22 cellular contexts compared by ENCODE assay signal in genomic region chr12:57943438-57944080, GRCh38. TPM values are rescaled to one million over a fixed set of nuclear protein-coding genes. Genes with fewer than 3 reads are reported as not detected.
DNase-seq lines count a peak whose midpoint lies in the region; ATAC-seq, FAIRE-seq and TF ChIP-seq lines count a peak whose summit lies in the region.
"Had no signal": no experiment of that assay in that cellular context is flagged by ENCODE, and none has a peak within 500 bp of the region (broad histone marks: within the 10 kb centered on the region; RNA-seq: fewer than 3 reads in every experiment).

No MANE protein-coding gene starts in this region.

- no peaks in the 10 kb centered on the region for H3K9me3 ChIP-seq in KOPT-K1 (ENCODE audit: insufficient read depth, low read length, poor library complexity, severe bottlenecking)
- H3K9me3 ChIP-seq: A549 had no signal

- H3K36me3 ChIP-seq in KOPT-K1 (ENCODE audit: insufficient read depth, low read length): peaks cover 42% of the 10 kb centered on the region

- no peak for ATAC-seq in natural killer cell
- ATAC-seq in natural killer cell treated with Interleukin-12 subunit alpha and Interleukin-12 subunit beta and Interleukin-15 and Interleukin-18, amount 100 ng/mL, for 72 hours: no peak
- ATAC-seq in activated B cell treated with CpG ODN at 0.5 μM for 24 hours (ENCODE audit: low read depth): no peak
- no peak for ATAC-seq in GM21576 (IDR thresholded peaks at IDR 0.05; ENCODE audit: unreplicated experiment)
- ATAC-seq: A549, GM23338 had no signal

- H3K9me3 Mint-ChIP-seq in natural killer cell: no peaks in the 10 kb centered on the region
- no peaks in the 10 kb centered on the region for H3K9me3 Mint-ChIP-seq in natural killer cell treated with Interleukin-12 subunit alpha and Interleukin-12 subunit beta and Interleukin-15 and Interleukin-18, amount 100 ng/mL, for 72 hours
- H3K9me3 Mint-ChIP-seq in activated B cell treated with CpG ODN at 0.5 μM for 24 hours: no peaks in the 10 kb centered on the region
- no peaks in the 10 kb centered on the region for H3K9me3 Mint-ChIP-seq in type B pancreatic cell
- no peaks in the 10 kb centered on the region for H3K9me3 Mint-ChIP-seq in MCF 10A (ENCODE audit: unreplicated experiment)
- H3K9me3 Mint-ChIP-seq: GM23338 had no signal

- H3K27me3 Mint-ChIP-seq in natural killer cell (ENCODE audit: low read depth in 2 of 2) (no peaks in the 10 kb centered on the region), activated B cell treated with CpG ODN at 0.5 μM for 24 hours (no peaks in the 10 kb centered on the region), type B pancreatic cell (peaks cover 5% of the 10 kb centered on the region), MCF 10A (ENCODE audit: insufficient read depth, unreplicated experiment) (no peaks in the 10 kb centered on the region)
- no peaks in the 10 kb centered on the region for H3K27me3 Mint-ChIP-seq in natural killer cell treated with Interleukin-12 subunit alpha and Interleukin-12 subunit beta and Interleukin-15 and Interleukin-18, amount 100 ng/mL, for 72 hours

- H3K4me1 Mint-ChIP-seq in natural killer cell (peaks cover 29 to 35% of the 10 kb centered on the region in 2 donors), activated B cell treated with CpG ODN at 0.5 μM for 24 hours (peaks cover 20% of the 10 kb centered on the region), type B pancreatic cell (ENCODE audit: unreplicated experiment) (peaks cover 19% of the 10 kb centered on the region), MCF 10A (ENCODE audit: insufficient read depth, unreplicated experiment) (peaks cover 25% of the 10 kb centered on the region)
- H3K4me1 Mint-ChIP-seq in natural killer cell treated with Interleukin-12 subunit alpha and Interleukin-12 subunit beta and Interleukin-15 and Interleukin-18, amount 100 ng/mL, for 72 hours (ENCODE audit: low read depth in 2 of 2): peaks cover 32 to 36% of the 10 kb centered on the region in 2 donors

- TF ChIP-seq CTCF in natural killer cell (IDR thresholded peaks at IDR 0.05) (no peak), activated B cell treated with CpG ODN at 0.5 μM for 24 hours (IDR thresholded peaks at IDR 0.05) (no peak), type B pancreatic cell (conservative IDR thresholded peaks at IDR 0.05) (no peak), MCF 10A (IDR thresholded peaks at IDR 0.05; ENCODE audit: unreplicated experiment) (no peak)

- H3K36me3 Mint-ChIP-seq in natural killer cell: no peaks in the 10 kb centered on the region
- peaks cover 6% of the 10 kb centered on the region for H3K36me3 Mint-ChIP-seq in natural killer cell treated with Interleukin-12 subunit alpha and Interleukin-12 subunit beta and Interleukin-15 and Interleukin-18, amount 100 ng/mL, for 72 hours
- H3K36me3 Mint-ChIP-seq in activated B cell treated with CpG ODN at 0.5 μM for 24 hours (ENCODE audit: low read depth): peaks cover 3% of the 10 kb centered on the region
- H3K36me3 Mint-ChIP-seq in type B pancreatic cell: peaks cover 3% of the 10 kb centered on the region
- no peaks in the 10 kb centered on the region for H3K36me3 Mint-ChIP-seq in MCF 10A (ENCODE audit: insufficient read depth, unreplicated experiment)

- H3K4me3 Mint-ChIP-seq in natural killer cell (no peak overlapping the region), activated B cell treated with CpG ODN at 0.5 μM for 24 hours (no peak overlapping the region), type B pancreatic cell (peak overlapping the region; percentile 36), MCF 10A (ENCODE audit: unreplicated experiment) (no peak overlapping the region)
- no peak overlapping the region for H3K4me3 Mint-ChIP-seq in natural killer cell treated with Interleukin-12 subunit alpha and Interleukin-12 subunit beta and Interleukin-15 and Interleukin-18, amount 100 ng/mL, for 72 hours

- CTCF ChIA-PET in activated B cell treated with CpG ODN at 0.5 μM for 24 hours (lab: Charles Lee) (no interaction called here), MCF 10A (lab: Yijun Ruan, JAX) (interaction anchor here (0.5 kb wide), 1 partner anchor 39 kb away, joined by 7 read pairs; no protein-coding TSS in a partner anchor)

- no peak for FAIRE-seq in GM19239 (lab: Jason Lieb, UNC)
- FAIRE-seq: A549, D721Med, GM12891, GM18507 had no signal

- intact Hi-C loops in natural killer cell (cut with micrococcal nuclease): no loop called here
- intact Hi-C loops in activated B cell treated with CpG ODN at 0.5 μM for 24 hours (cut with micrococcal nuclease): no loop called here
- intact Hi-C loops in MCF 10A (cut with micrococcal nuclease): no loop called here

- no peak for DNase-seq in natural killer cell
- no peak for DNase-seq in natural killer cell treated with Interleukin-12 subunit alpha and Interleukin-12 subunit beta and Interleukin-15 and Interleukin-18, amount 100 ng/mL, for 72 hours (ENCODE audit: low spot score)
- DNase-seq in activated B cell treated with CpG ODN at 0.5 μM for 24 hours: no peak
- no peak for DNase-seq in type B pancreatic cell (ENCODE audit: extremely low spot score, unreplicated experiment)
- DNase-seq in GM19239 (ENCODE audit: insufficient read length, low spot score): no peak
- DNase-seq in MCF 10A (ENCODE audit: unreplicated experiment): no peak
- DNase-seq: DMS79 treated with DMSO at 0.1 percent for 48 hours, GDM1, Kasumi-1, NCI-H187, NCI-H345, NCI-H526, RPMI8226, SIG-M5 had no signal

- POLR2A ChIA-PET in activated B cell treated with CpG ODN at 0.5 μM for 24 hours (lab: Charles Lee) (no interaction called here), MCF 10A (lab: Yijun Ruan, JAX) (interaction anchor here (0.7 kb wide), 1 partner anchor 29 kb away, joined by 4 read pairs; no protein-coding TSS in a partner anchor)

- H3K27ac Mint-ChIP-seq in natural killer cell (peak overlapping the region; percentile 95 to 99), activated B cell treated with CpG ODN at 0.5 μM for 24 hours (peak overlapping the region; percentile 18), type B pancreatic cell (no peak overlapping the region), MCF 10A (ENCODE audit: low read depth, unreplicated experiment) (no peak overlapping the region)
- peak overlapping the region in 1 of 2 donors; percentile 69 for H3K27ac Mint-ChIP-seq in natural killer cell treated with Interleukin-12 subunit alpha and Interleukin-12 subunit beta and Interleukin-15 and Interleukin-18, amount 100 ng/mL, for 72 hours
- H3K27ac Mint-ChIP-seq: GM23338 had no signal

- H3K27ac ChIP-seq in KOPT-K1 (ENCODE audit: low read depth, low read length, poor library complexity, severe bottlenecking): peak overlapping the region; percentile 26
- H3K27ac ChIP-seq: A549, C4-2B had no signal

- BruUV-seq in MCF 10A (replicated peaks; lab: Mats Ljungman, UMichigan): no TSS peak

RNA-seq across cellular contexts. Expression of gene ATP23, which starts 2.2 kb away (rescaled TPM):
- total RNA-seq in natural killer cell: 1 to 10 TPM; 4.9 to 8.8 (median 6.3) TPM
- total RNA-seq in natural killer cell treated with Interleukin-12 subunit alpha and Interleukin-12 subunit beta and Interleukin-15 and Interleukin-18, amount 100 ng/mL, for 72 hours: 10 to 100 TPM in 1 of 2 donors, 1 to 10 TPM in 1; 5.7 to 12.5 TPM
- 3.0 and 3.9 TPM in 2 replicates for total RNA-seq in activated B cell treated with CpG ODN at 0.5 μM for 24 hours
- total RNA-seq in type B pancreatic cell (ENCODE audit: low replicate concordance): 5.2 and 9.7 TPM in 2 replicates
- total RNA-seq in MCF 10A (2022): 1.9 and 3.0 TPM in 2 replicates

Comparison
In these comparisons a context has a peak if more than half of its experiments do, and no peak if none do; other contexts are left out.
1. H3K27ac Mint-ChIP-seq: peak in natural killer cell (2 of 2) and activated B cell treated with CpG ODN at 0.5 μM for 24 hours (single experiment); none in type B pancreatic cell (single experiment) and MCF 10A (single experiment).